In the genomic region with DNA sequence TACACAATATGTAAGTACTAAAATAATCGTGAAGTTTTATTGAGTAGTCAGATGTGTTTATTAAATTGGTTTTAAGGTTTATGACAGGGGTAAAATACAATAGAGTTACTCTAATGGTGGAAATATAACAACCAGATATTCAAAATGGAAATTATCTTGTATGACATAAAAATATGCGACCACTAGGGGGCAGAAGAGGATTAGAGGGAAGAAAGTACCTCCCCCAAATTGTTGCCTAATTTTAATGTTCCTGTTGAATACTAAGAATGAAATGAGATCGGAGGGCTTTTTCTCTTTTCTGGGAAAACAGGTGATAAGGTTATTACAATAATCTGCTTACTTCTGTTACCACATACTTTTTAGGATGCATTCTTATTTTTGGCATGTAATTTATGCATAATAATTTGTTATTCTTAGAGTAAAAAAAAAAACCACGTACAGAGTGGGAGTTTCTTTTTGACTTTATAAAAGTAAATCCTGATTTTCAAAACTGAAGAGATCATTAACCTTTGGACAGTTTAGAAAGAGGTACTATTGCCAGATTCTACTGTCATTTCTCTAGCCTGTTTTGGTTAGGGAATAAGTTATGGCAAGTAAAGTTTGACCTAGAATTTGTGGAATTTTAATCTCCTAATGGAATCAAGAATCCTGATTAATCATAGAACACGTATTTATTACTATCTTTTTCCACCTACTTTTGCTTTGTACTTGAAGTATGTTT, we compare ENCODE assay signal across 8 cellular contexts.
DNase-seq lines count a peak whose midpoint lies in the region; ATAC-seq lines count a peak whose summit lies in the region.

No MANE protein-coding gene starts in this region.

- H3K4me3 Mint-ChIP-seq in T-helper 17 cell, result no peak overlapping the region
- H3K4me3 Mint-ChIP-seq in activated naive CD4-positive, alpha-beta T cell treated with anti-CD3 and anti-CD28 coated beads, Interleukin-2, amount 10 ng/mL, durations not matched to agents 7 days and 5 days, result no peak overlapping the region

- no peak overlapping the region for H3K27ac Mint-ChIP-seq in T-helper 17 cell
- H3K27ac Mint-ChIP-seq in activated naive CD4-positive, alpha-beta T cell treated with anti-CD3 and anti-CD28 coated beads, Interleukin-2, amount 10 ng/mL, durations not matched to agents 7 days and 5 days, result no peak overlapping the region

- H3K9me3 Mint-ChIP-seq in activated naive CD4-positive, alpha-beta T cell treated with anti-CD3 and anti-CD28 coated beads, Interleukin-2, amount 10 ng/mL, durations not matched to agents 7 days and 5 days, result no peaks in the 10 kb centered on the region

- H3K27me3 Mint-ChIP-seq in T-helper 17 cell, result peaks cover 10% of the 10 kb centered on the region
- H3K27me3 Mint-ChIP-seq in activated naive CD4-positive, alpha-beta T cell treated with anti-CD3 and anti-CD28 coated beads, Interleukin-2, amount 10 ng/mL, durations not matched to agents 7 days and 5 days, result no peaks in the 10 kb centered on the region

- ATAC-seq in T-helper 17 cell, result peak; percentile 60

- CTCF ChIA-PET in activated naive CD4-positive, alpha-beta T cell treated with anti-CD3 and anti-CD28 coated beads, Interleukin-2, amount 10 ng/mL, durations not matched to agents 7 days and 5 days (lab: Charles Lee), result interaction anchor here (0.6 to 2.1 kb wide), 9 partner anchors 9 to 1355 kb away, joined by 3 to 10 read pairs (median 5); no protein-coding TSS in a partner anchor

- H3K4me1 Mint-ChIP-seq in T-helper 17 cell, result peaks cover 2% of the 10 kb centered on the region
- no peaks in the 10 kb centered on the region for H3K4me1 Mint-ChIP-seq in activated naive CD4-positive, alpha-beta T cell treated with anti-CD3 and anti-CD28 coated beads, Interleukin-2, amount 10 ng/mL, durations not matched to agents 7 days and 5 days

- no peaks in the 10 kb centered on the region for H3K9me3 ChIP-seq in T-helper 17 cell (ENCODE audit: control insufficient read depth, low read length, poor library complexity, severe bottlenecking)

- H3K36me3 Mint-ChIP-seq in T-helper 17 cell (ENCODE audit: low read depth), result no peaks in the 10 kb centered on the region
- H3K36me3 Mint-ChIP-seq in activated naive CD4-positive, alpha-beta T cell treated with anti-CD3 and anti-CD28 coated beads, Interleukin-2, amount 10 ng/mL, durations not matched to agents 7 days and 5 days, result no peaks in the 10 kb centered on the region

- DNase-seq in DMS79 treated with DMSO at 0.1 percent for 48 hours (lab: John Stamatoyannopoulos, UW), result peak; percentile 17
- DNase-seq in DMS79 (lab: John Stamatoyannopoulos, UW), result no peak
- DNase-seq in H4 (ENCODE audit: low spot score), result peak; percentile 15
- peak; percentile 68 for DNase-seq in NCI-H1105 treated with DMSO at 0.1 percent for 48 hours (lab: John Stamatoyannopoulos, UW)
- DNase-seq in T-helper 17 cell, result peak in 1 of 3 donors; percentile 6
- peak; percentile 63 for DNase-seq in fibroblast of the conjunctiva (ENCODE audit: low read depth)
- DNase-seq in putamen (ENCODE audit: low spot score), result peak; percentile 7
- no peak for DNase-seq in activated naive CD4-positive, alpha-beta T cell treated with anti-CD3 and anti-CD28 coated beads, Interleukin-2, amount 10 ng/mL, durations not matched to agents 7 days and 5 days

Comparison
In these comparisons a context has a peak if more than half of its experiments do, and no peak if none do; other contexts are left out.
1. DNase-seq: peak in DMS79 treated with DMSO at 0.1 percent for 48 hours (single experiment), H4 (single experiment), NCI-H1105 treated with DMSO at 0.1 percent for 48 hours (single experiment), fibroblast of the conjunctiva (single experiment) and putamen (single experiment); none in DMS79 (single experiment) and activated naive CD4-positive, alpha-beta T cell treated with anti-CD3 and anti-CD28 coated beads, Interleukin-2, amount 10 ng/mL, durations not matched to agents 7 days and 5 days (single experiment).